ENCODE assay signal across 6 cellular contexts in genomic region chr9:12056874-12057273, GRCh38.
"Had no signal": no experiment of that assay in that cellular context is flagged by ENCODE, and none has a peak within 500 bp of the region (broad histone marks: within the 10 kb centered on the region; RNA-seq: fewer than 3 reads in every experiment).

No MANE protein-coding gene starts in this region.

- H3K4me2 ChIP-seq: KMS-11 had no signal

- H3K4me3 ChIP-seq: K562 had no signal

- FAIRE-seq: HTR-8/SVneo, K562 had no signal

- H3K9ac ChIP-seq: KMS-11 had no signal

- H3K27ac ChIP-seq: HL-60, KMS-11 had no signal

- ATAC-seq: K562 had no signal

- DNase-seq: KBM-7, KG1 had no signal
